1 cellular context compared by ENCODE assay signal in genomic region chr1:63262148-63262770, GRCh38.
TF ChIP-seq lines count a peak whose summit lies in the region.

No MANE protein-coding gene starts in this region.

TF ChIP-seq in SK-N-SH treated with all-trans-retinoic acid at 6 μM for 48 hours, 23 proteins besides CTCF, POLR2A, EP300 and RAD21 (continued from another document):
- TF ChIP-seq PATZ1 (CRISPR knock-in tag; IDR thresholded peaks at IDR 0.05; ENCODE audit: borderline replicate concordance) (no peak), ZNF8 (CRISPR knock-in tag; IDR thresholded peaks at IDR 0.05) (no peak), TOX (CRISPR knock-in tag; IDR thresholded peaks at IDR 0.05; ENCODE audit: borderline replicate concordance) (no peak), ZFP3 (CRISPR knock-in tag; IDR thresholded peaks at IDR 0.05) (no peak), CREB5 (CRISPR knock-in tag; IDR thresholded peaks at IDR 0.05; ENCODE audit: low read depth) (no peak), CSRNP3 (CRISPR knock-in tag; IDR thresholded peaks at IDR 0.05) (no peak)
